Comparison of ENCODE assay signal across 25 cellular contexts in the genomic region with DNA sequence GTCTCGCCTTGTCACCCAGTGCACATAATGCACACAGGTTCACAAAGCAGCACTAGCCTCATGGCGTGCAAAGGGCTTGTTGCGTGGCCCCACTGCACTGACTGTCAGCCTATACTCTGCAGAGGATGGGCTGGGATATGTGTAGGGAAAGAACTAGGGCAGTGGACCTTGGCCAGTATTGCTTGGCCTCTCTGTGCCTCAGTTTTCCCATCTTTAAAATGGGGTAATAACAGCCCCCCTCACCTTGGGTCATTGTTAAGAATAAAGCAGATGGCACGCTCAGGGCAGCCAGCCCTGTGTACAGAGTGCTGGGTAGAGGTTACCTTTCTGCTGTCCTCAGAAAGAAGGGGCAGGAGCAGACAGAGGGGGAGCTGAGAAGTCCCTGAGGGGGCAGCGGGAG.
"Had no signal": no experiment of that assay in that cellular context is flagged by ENCODE, and none has a peak within 500 bp of the region (broad histone marks: within the 10 kb centered on the region; RNA-seq: fewer than 3 reads in every experiment).

No MANE protein-coding gene starts in this region.

- H3K27ac ChIP-seq: stomach, suprapubic skin, testis, thoracic aorta, thyroid gland, tibial artery, tibial nerve, transverse colon, upper lobe of left lung, upper lobe of right lung, uterus, vagina had no signal

- H3K4me3 ChIP-seq: stomach, suprapubic skin, testis, thoracic aorta, thyroid gland, tibial artery, tibial nerve, transverse colon, upper lobe of left lung, upper lobe of right lung, uterus, vagina had no signal

- H3K9me3 ChIP-seq: suprapubic skin, testis, thoracic aorta, thyroid gland, tibial artery, transverse colon, upper lobe of left lung, uterus, vagina had no signal

- H3K36me3 ChIP-seq: stomach, suprapubic skin, thoracic aorta, thyroid gland, tibial artery, tibial nerve, transverse colon, upper lobe of left lung, upper lobe of right lung, uterus, vagina had no signal

- H3K27me3 ChIP-seq: testis, thyroid gland, tibial nerve, upper lobe of left lung, uterus, vagina had no signal

- DNase-seq: stimulated activated CD4-positive, alpha-beta T cell treated with anti-CD3 and anti-CD28 coated beads, Interleukin-2, amount 100 ng/mL, for 48 hours; stimulated activated CD4-positive, alpha-beta T cell treated with anti-CD3 and anti-CD28 coated beads, Interleukin-4, amount 100 ng/mL, for 1 hour; stimulated activated CD4-positive, alpha-beta T cell treated with anti-CD3 and anti-CD28 coated beads, Interleukin-4, amount 100 ng/mL, for 24 hours; stimulated activated CD4-positive, alpha-beta T cell treated with anti-CD3 and anti-CD28 coated beads, Interleukin-4, amount 100 ng/mL, for 4 hours; stimulated activated CD8-positive, alpha-beta memory T cell treated with anti-CD3 and anti-CD28 coated beads, Interleukin-4, amount 100 ng/mL, for 48 hours; stimulated activated naive B cell treated with anti-CD40 and anti-IgM and Interleukin-4, amounts not matched to agents 10 μg/mL and 1 μg/mL and 100 μg/mL, for 72 hours; stimulated activated naive CD4-positive, alpha-beta T cell treated with Interleukin-2 at 50 U/mL for 16 hours; stimulated activated naive CD8-positive, alpha-beta T cell treated with anti-CD3 and anti-CD28 coated beads, Interleukin-15, amount 100 ng/mL, for 72 hours; stimulated activated naive CD8-positive, alpha-beta T cell treated with anti-CD3 and anti-CD28 coated beads, Interleukin-15, Interleukin-2, amounts not matched to agents 100 U/mL and 50 U/mL, for 24 hours; stomach; substantia nigra; testis; thyroid gland; tibial artery; transverse colon; trophoblast cell; upper lobe of left lung; upper lobe of right lung; uterus had no signal

- H3K4me1 ChIP-seq: stomach, suprapubic skin, testis, tibial artery, tibial nerve, transverse colon, upper lobe of left lung, upper lobe of right lung, uterus, vagina had no signal

- ATAC-seq: stimulated activated effector memory CD8-positive, alpha-beta T cell treated with anti-CD3 and anti-CD28 coated beads, Interleukin-12 subunit alpha, Interleukin-12 subunit beta, amount 100 ng/mL, for 72 hours; stimulated activated memory B cell treated with anti-CD40 and anti-IgM and Interleukin-4, amounts not matched to agents 10 μg/mL and 1 μg/mL and 100 μg/mL, for 72 hours; stimulated activated naive B cell treated with anti-CD40 and anti-IgM and Interleukin-4, amounts not matched to agents 10 μg/mL and 1 μg/mL and 100 μg/mL, for 72 hours; stimulated activated naive CD8-positive, alpha-beta T cell treated with anti-CD3 and anti-CD28 coated beads, Interleukin-15, Interleukin-2, amounts not matched to agents 100 U/mL and 50 U/mL, for 24 hours; upper lobe of right lung had no signal
